ENCODE assay signal across 6 cellular contexts in genomic region chr3:61017028-61017427, GRCh38.
A peak's percentile ranks its signal among the peaks of the same experiment; 100 is the strongest.
DNase-seq lines count a peak whose midpoint lies in the region; ATAC-seq, FAIRE-seq and TF ChIP-seq lines count a peak whose summit lies in the region.
"Not testable (repeated sequence)": the region's sequence is repeated elsewhere in the genome, so short reads cannot be mapped to it uniquely, and the experiment has no call there.

No MANE protein-coding gene starts in this region.

- H3K4me1 ChIP-seq in left lung; lower lobe of right lung; lung (ENCODE audit: control insufficient read depth in 2 of 2, insufficient read depth in 2 of 2, low read length in 2 of 2); upper lobe of right lung: not testable (repeated sequence)
- H3K4me1 ChIP-seq in neutrophil (ENCODE audit: control insufficient read depth in 1 of 2, insufficient read depth in 1 of 2, low read depth in 1 of 2, low read length in 1 of 2), result peaks cover 18 to 21% of the 10 kb centered on the region in 2 experiments

- H3K9me3 ChIP-seq in left lung; lower lobe of right lung; lung (ENCODE audit: control insufficient read depth in 2 of 2, insufficient read depth in 1 of 2, low read length in 1 of 2); neutrophil; upper lobe of right lung: not testable (repeated sequence)

- not testable (repeated sequence) for H3K27ac ChIP-seq in left lung; lower lobe of right lung; lung (ENCODE audit: low read depth in 1 of 2, low read length in 1 of 2); upper lobe of right lung
- H3K27ac ChIP-seq in neutrophil, result peak overlapping the region; percentile 83

- not testable (repeated sequence) for H3K4me3 ChIP-seq in left lung; lower lobe of right lung; lung; neutrophil (ENCODE audit: low read depth in 1 of 2, low read length in 1 of 2); upper lobe of right lung

- ATAC-seq in left lung, result peak; percentile 83
- peak; percentile 52 to 69 for ATAC-seq in lower lobe of right lung
- ATAC-seq in lung (ENCODE audit: insufficient read depth, low FRiP score), result not testable (repeated sequence)
- peak; percentile 65 for ATAC-seq in upper lobe of right lung

- not testable (repeated sequence) for DNase-seq in D721Med (ENCODE audit: insufficient read length, low spot score)
- DNase-seq in left lung (peak in 1 of 2 donors; percentile 42), lower lobe of right lung (peak; percentile 57), lung (ENCODE audit: low spot score) (peak; percentile 31), upper lobe of right lung (peak; percentile 71)

- FAIRE-seq in D721Med (lab: Jason Lieb, UNC), result peak; percentile 16

- not testable (repeated sequence) for H3K36me3 ChIP-seq in left lung; lower lobe of right lung; lung (ENCODE audit: control insufficient read depth in 2 of 2, insufficient read depth in 2 of 2, low read length in 2 of 2); neutrophil; upper lobe of right lung

- WGBS in lung, 2 donors, result 71 to 84% methylated on average over 6 of the region's 6 CpGs

- intact Hi-C loops in left lung (cut with DNase I); lower lobe of right lung (cut with DNase I); upper lobe of right lung (cut with DNase I): not testable (repeated sequence)

- H3K27me3 ChIP-seq in left lung; lower lobe of right lung (ENCODE audit: low read depth); lung (ENCODE audit: control insufficient read depth, insufficient read depth); neutrophil; upper lobe of right lung: not testable (repeated sequence)

- TF ChIP-seq CTCF in D721Med (IDR thresholded peaks at IDR 0.05; ENCODE audit: insufficient read depth, missing control alignments); left lung (IDR thresholded peaks at IDR 0.05); lower lobe of right lung (IDR thresholded peaks at IDR 0.05); lung (IDR thresholded peaks at IDR 0.05; ENCODE audit: control extremely low read depth, extremely low read depth); neutrophil (IDR thresholded peaks at IDR 0.05); upper lobe of right lung (IDR thresholded peaks at IDR 0.05): not testable (repeated sequence)
